In genomic region chr21:36591326-36591970, GRCh38 we compare ENCODE assay signal across 18 cellular contexts.
"Had no signal": no experiment of that assay in that cellular context is flagged by ENCODE, and none has a peak within 500 bp of the region (broad histone marks: within the 10 kb centered on the region; RNA-seq: fewer than 3 reads in every experiment).

No MANE protein-coding gene starts in this region.

- DNase-seq: effector memory CD4-positive, alpha-beta T cell; glutamatergic neuron; kidney; left cardiac atrium; left ventricle myocardium inferior; naive thymus-derived CD4-positive, alpha-beta T cell; nephron progenitor cell; posterior cingulate gyrus; spleen; stimulated activated CD4-positive, alpha-beta T cell treated with anti-CD3 and anti-CD28 coated beads, Interleukin-15, amount 100 ng/mL, for 24 hours; stimulated activated CD4-positive, alpha-beta T cell treated with anti-CD3 and anti-CD28 coated beads, Interleukin-1b, Interleukin-23, amount 100 ng/mL, for 48 hours; stimulated activated CD4-positive, alpha-beta T cell treated with anti-CD3 and anti-CD28 coated beads, Interleukin-4, amount 100 ng/mL, for 24 hours; stomach; substantia nigra; transverse colon had no signal

- ATAC-seq: gastroesophageal sphincter; left cardiac atrium; naive thymus-derived CD4-positive, alpha-beta T cell; sciatic nerve; stimulated activated memory B cell treated with anti-CD40 and anti-IgM and Interleukin-4, amounts not matched to agents 10 μg/mL and 1 μg/mL and 100 μg/mL, for 72 hours had no signal

- H3K4me1 Mint-ChIP-seq: stimulated activated memory B cell treated with anti-CD40 and anti-IgM and Interleukin-4, amounts not matched to agents 10 μg/mL and 1 μg/mL and 100 μg/mL, for 72 hours had no signal

- H3K36me3 Mint-ChIP-seq: naive thymus-derived CD4-positive, alpha-beta T cell; stimulated activated memory B cell treated with anti-CD40 and anti-IgM and Interleukin-4, amounts not matched to agents 10 μg/mL and 1 μg/mL and 100 μg/mL, for 72 hours had no signal

- H3K4me3 Mint-ChIP-seq: naive thymus-derived CD4-positive, alpha-beta T cell; nephron progenitor cell; stimulated activated memory B cell treated with anti-CD40 and anti-IgM and Interleukin-4, amounts not matched to agents 10 μg/mL and 1 μg/mL and 100 μg/mL, for 72 hours had no signal

- H3K27ac Mint-ChIP-seq: naive thymus-derived CD4-positive, alpha-beta T cell; nephron progenitor cell; stimulated activated memory B cell treated with anti-CD40 and anti-IgM and Interleukin-4, amounts not matched to agents 10 μg/mL and 1 μg/mL and 100 μg/mL, for 72 hours had no signal
